1 cellular context compared by ENCODE assay signal in the genomic region with DNA sequence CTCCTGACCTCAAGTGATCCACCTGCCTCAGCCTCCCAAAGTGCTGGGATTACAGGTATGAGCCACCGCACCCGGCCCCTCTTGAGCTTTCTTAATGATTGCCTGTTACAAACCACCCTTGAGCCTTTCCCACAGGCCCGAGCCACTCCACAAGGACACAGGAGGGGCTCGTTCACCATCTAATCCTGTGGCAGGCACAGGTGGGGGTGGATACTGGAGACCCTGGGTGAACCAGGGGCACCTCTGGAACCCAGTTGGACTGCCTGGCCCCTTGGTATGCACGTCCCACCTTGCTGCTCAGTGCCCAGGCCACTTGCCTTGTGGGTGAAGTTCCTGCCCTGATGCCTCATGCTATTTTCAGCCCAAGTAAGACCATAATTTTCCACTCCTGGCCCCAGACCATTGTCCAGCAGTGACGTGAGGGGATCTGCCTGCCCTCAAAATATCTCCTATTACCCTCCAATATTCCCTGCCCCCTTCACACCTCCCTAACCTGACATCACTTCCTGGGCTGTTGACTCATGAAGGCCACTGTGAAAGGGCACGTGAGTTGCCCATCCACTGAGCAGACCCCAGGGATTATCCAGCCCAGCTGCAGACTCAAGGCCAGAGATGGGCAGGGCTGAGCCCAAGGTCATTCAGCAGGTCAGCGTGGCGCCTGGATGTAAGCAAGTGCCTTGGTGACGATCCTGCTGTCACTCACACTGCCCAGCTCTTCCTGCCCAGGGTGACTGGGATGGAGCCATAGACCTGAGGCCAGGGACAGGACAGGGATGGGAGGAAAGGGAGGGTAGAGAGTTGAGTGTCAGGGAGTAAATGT.
A peak's percentile ranks its signal among the peaks of the same experiment; 100 is the strongest.
TF ChIP-seq lines count a peak whose summit lies in the region.

No MANE protein-coding gene starts in this region.

TF ChIP-seq in HepG2, 621 proteins besides CTCF, POLR2A, EP300 and RAD21 (continued from another document and continues in another):
- TF ChIP-seq PAWR (CRISPR knock-in tag; IDR thresholded peaks at IDR 0.05; ENCODE audit: borderline replicate concordance) (no peak), ZNF253 (CRISPR knock-in tag; IDR thresholded peaks at IDR 0.05; ENCODE audit: borderline replicate concordance) (no peak), ZNF10 (CRISPR knock-in tag; IDR thresholded peaks at IDR 0.05; ENCODE audit: borderline replicate concordance, low read depth) (no peak), ZNF230 (CRISPR knock-in tag; IDR thresholded peaks at IDR 0.05) (no peak), BORCS8-MEF2B (CRISPR knock-in tag; IDR thresholded peaks at IDR 0.05) (peak; percentile 78), ZNF790 (CRISPR knock-in tag; IDR thresholded peaks at IDR 0.05; ENCODE audit: borderline replicate concordance) (no peak), ESRRA (CRISPR knock-in tag; IDR thresholded peaks at IDR 0.05; ENCODE audit: low read depth) (peak; percentile 94), NCOA1 (CRISPR knock-in tag; IDR thresholded peaks at IDR 0.05) (no peak), ZMYM3 (CRISPR knock-in tag; IDR thresholded peaks at IDR 0.05) (peak; percentile 62; the same call in 1 of the 2 replicates), SKI (IDR thresholded peaks at IDR 0.05; ENCODE audit: partially characterized antibody) (peak; percentile 15), SMC3 (IDR thresholded peaks at IDR 0.05; ENCODE audit: low read length) (no peak), ZNF260 (CRISPR knock-in tag; IDR thresholded peaks at IDR 0.05; ENCODE audit: borderline replicate concordance, low read depth) (no peak), MBNL3 (CRISPR knock-in tag; conservative IDR thresholded peaks at IDR 0.05) (no peak), ZFP36L1 (CRISPR knock-in tag; IDR thresholded peaks at IDR 0.05) (0 out of 2 replicates have a peak, but pooled peaks have one; percentile 59), SRSF4 (IDR thresholded peaks at IDR 0.05; ENCODE audit: low read depth, low read length, poor library complexity, severe bottlenecking) (no peak), KAT2B (IDR thresholded peaks at IDR 0.05; ENCODE audit: borderline replicate concordance, low read depth, low read length) (no peak), ZNF772 (CRISPR knock-in tag; IDR thresholded peaks at IDR 0.05) (no peak), CCDC6 (CRISPR knock-in tag; IDR thresholded peaks at IDR 0.05) (no peak), CHD4 (IDR thresholded peaks at IDR 0.05; ENCODE audit: borderline replicate concordance, low read length) (peak; percentile 20; the same call in 1 of the 2 replicates), ZNF451 (CRISPR knock-in tag; IDR thresholded peaks at IDR 0.05) (peak; percentile 84; the same call in 1 of the 2 replicates), ZFP37 (CRISPR knock-in tag; IDR thresholded peaks at IDR 0.05; ENCODE audit: borderline replicate concordance) (no peak), ZNF878 (CRISPR knock-in tag; IDR thresholded peaks at IDR 0.05) (peak; percentile 55; the same call in 1 of the 2 replicates), SMAD1 (CRISPR knock-in tag; IDR thresholded peaks at IDR 0.05; ENCODE audit: borderline replicate concordance, low read depth) (no peak), RFXAP (CRISPR knock-in tag; IDR thresholded peaks at IDR 0.05; ENCODE audit: borderline replicate concordance) (no peak), ZNF256 (CRISPR knock-in tag; conservative IDR thresholded peaks at IDR 0.05) (no peak), CREB1 (IDR thresholded peaks at IDR 0.05) (peak; percentile 83), CREB1 (CRISPR knock-in tag; IDR thresholded peaks at IDR 0.05) (peak; percentile 93), CBX5 (CRISPR knock-in tag; IDR thresholded peaks at IDR 0.05; ENCODE audit: borderline replicate concordance) (peak; percentile 17; the same call in 1 of the 2 replicates), JDP2 (CRISPR knock-in tag; IDR thresholded peaks at IDR 0.05; ENCODE audit: borderline replicate concordance) (no peak), EEA1 (CRISPR knock-in tag; IDR thresholded peaks at IDR 0.05; ENCODE audit: borderline replicate concordance) (no peak), ZNF30 (CRISPR knock-in tag; IDR thresholded peaks at IDR 0.05) (no peak)
- TF ChIP-seq, protein P1, sequence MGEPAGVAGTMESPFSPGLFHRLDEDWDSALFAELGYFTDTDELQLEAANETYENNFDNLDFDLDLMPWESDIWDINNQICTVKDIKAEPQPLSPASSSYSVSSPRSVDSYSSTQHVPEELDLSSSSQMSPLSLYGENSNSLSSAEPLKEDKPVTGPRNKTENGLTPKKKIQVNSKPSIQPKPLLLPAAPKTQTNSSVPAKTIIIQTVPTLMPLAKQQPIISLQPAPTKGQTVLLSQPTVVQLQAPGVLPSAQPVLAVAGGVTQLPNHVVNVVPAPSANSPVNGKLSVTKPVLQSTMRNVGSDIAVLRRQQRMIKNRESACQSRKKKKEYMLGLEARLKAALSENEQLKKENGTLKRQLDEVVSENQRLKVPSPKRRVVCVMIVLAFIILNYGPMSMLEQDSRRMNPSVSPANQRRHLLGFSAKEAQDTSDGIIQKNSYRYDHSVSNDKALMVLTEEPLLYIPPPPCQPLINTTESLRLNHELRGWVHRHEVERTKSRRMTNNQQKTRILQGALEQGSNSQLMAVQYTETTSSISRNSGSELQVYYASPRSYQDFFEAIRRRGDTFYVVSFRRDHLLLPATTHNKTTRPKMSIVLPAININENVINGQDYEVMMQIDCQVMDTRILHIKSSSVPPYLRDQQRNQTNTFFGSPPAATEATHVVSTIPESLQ (CRISPR knock-in tag; conservative IDR thresholded peaks at IDR 0.05) = no peak
- TF ChIP-seq, protein P2, sequence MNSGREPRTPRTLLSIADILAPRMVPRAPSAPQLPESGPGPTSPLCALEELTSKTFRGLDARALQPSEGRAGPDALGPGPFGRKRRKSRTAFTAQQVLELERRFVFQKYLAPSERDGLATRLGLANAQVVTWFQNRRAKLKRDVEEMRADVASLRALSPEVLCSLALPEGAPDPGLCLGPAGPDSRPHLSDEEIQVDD (CRISPR knock-in tag; IDR thresholded peaks at IDR 0.05; ENCODE audit: borderline replicate concordance) = no peak
- TF ChIP-seq, protein P3, sequence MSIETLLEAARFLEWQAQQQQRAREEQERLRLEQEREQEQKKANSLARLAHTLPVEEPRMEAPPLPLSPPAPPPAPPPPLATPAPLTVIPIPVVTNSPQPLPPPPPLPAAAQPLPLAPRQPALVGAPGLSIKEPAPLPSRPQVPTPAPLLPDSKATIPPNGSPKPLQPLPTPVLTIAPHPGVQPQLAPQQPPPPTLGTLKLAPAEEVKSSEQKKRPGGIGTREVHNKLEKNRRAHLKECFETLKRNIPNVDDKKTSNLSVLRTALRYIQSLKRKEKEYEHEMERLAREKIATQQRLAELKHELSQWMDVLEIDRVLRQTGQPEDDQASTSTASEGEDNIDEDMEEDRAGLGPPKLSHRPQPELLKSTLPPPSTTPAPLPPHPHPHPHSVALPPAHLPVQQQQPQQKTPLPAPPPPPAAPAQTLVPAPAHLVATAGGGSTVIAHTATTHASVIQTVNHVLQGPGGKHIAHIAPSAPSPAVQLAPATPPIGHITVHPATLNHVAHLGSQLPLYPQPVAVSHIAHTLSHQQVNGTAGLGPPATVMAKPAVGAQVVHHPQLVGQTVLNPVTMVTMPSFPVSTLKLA (IDR thresholded peaks at IDR 0.05) = peak; percentile 60
- TF ChIP-seq, protein P4, sequence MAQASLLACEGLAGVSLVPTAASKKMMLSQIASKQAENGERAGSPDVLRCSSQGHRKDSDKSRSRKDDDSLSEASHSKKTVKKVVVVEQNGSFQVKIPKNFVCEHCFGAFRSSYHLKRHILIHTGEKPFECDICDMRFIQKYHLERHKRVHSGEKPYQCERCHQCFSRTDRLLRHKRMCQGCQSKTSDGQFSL (CRISPR knock-in tag; IDR thresholded peaks at IDR 0.05) = no peak
- TF ChIP-seq, protein P5, sequence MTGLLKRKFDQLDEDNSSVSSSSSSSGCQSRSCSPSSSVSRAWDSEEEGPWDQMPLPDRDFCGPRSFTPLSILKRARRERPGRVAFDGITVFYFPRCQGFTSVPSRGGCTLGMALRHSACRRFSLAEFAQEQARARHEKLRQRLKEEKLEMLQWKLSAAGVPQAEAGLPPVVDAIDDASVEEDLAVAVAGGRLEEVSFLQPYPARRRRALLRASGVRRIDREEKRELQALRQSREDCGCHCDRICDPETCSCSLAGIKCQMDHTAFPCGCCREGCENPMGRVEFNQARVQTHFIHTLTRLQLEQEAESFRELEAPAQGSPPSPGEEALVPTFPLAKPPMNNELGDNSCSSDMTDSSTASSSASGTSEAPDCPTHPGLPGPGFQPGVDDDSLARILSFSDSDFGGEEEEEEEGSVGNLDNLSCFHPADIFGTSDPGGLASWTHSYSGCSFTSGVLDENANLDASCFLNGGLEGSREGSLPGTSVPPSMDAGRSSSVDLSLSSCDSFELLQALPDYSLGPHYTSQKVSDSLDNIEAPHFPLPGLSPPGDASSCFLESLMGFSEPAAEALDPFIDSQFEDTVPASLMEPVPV (CRISPR knock-in tag; IDR thresholded peaks at IDR 0.05) = no peak
- TF ChIP-seq, protein P6, sequence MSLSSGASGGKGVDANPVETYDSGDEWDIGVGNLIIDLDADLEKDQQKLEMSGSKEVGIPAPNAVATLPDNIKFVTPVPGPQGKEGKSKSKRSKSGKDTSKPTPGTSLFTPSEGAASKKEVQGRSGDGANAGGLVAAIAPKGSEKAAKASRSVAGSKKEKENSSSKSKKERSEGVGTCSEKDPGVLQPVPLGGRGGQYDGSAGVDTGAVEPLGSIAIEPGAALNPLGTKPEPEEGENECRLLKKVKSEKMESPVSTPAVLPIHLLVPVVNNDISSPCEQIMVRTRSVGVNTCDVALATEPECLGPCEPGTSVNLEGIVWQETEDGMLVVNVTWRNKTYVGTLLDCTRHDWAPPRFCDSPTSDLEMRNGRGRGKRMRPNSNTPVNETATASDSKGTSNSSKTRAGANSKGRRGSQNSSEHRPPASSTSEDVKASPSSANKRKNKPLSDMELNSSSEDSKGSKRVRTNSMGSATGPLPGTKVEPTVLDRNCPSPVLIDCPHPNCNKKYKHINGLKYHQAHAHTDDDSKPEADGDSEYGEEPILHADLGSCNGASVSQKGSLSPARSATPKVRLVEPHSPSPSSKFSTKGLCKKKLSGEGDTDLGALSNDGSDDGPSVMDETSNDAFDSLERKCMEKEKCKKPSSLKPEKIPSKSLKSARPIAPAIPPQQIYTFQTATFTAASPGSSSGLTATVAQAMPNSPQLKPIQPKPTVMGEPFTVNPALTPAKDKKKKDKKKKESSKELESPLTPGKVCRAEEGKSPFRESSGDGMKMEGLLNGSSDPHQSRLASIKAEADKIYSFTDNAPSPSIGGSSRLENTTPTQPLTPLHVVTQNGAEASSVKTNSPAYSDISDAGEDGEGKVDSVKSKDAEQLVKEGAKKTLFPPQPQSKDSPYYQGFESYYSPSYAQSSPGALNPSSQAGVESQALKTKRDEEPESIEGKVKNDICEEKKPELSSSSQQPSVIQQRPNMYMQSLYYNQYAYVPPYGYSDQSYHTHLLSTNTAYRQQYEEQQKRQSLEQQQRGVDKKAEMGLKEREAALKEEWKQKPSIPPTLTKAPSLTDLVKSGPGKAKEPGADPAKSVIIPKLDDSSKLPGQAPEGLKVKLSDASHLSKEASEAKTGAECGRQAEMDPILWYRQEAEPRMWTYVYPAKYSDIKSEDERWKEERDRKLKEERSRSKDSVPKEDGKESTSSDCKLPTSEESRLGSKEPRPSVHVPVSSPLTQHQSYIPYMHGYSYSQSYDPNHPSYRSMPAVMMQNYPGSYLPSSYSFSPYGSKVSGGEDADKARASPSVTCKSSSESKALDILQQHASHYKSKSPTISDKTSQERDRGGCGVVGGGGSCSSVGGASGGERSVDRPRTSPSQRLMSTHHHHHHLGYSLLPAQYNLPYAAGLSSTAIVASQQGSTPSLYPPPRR (CRISPR knock-in tag; IDR thresholded peaks at IDR 0.05; ENCODE audit: borderline replicate concordance) = peak; percentile 68; the same call in 1 of the 2 replicates
- TF ChIP-seq, protein P7, sequence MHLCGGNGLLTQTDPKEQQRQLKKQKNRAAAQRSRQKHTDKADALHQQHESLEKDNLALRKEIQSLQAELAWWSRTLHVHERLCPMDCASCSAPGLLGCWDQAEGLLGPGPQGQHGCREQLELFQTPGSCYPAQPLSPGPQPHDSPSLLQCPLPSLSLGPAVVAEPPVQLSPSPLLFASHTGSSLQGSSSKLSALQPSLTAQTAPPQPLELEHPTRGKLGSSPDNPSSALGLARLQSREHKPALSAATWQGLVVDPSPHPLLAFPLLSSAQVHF (CRISPR knock-in tag; IDR thresholded peaks at IDR 0.05) = no peak
- TF ChIP-seq, protein P8, sequence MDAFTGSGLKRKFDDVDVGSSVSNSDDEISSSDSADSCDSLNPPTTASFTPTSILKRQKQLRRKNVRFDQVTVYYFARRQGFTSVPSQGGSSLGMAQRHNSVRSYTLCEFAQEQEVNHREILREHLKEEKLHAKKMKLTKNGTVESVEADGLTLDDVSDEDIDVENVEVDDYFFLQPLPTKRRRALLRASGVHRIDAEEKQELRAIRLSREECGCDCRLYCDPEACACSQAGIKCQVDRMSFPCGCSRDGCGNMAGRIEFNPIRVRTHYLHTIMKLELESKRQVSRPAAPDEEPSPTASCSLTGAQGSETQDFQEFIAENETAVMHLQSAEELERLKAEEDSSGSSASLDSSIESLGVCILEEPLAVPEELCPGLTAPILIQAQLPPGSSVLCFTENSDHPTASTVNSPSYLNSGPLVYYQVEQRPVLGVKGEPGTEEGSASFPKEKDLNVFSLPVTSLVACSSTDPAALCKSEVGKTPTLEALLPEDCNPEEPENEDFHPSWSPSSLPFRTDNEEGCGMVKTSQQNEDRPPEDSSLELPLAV (CRISPR knock-in tag; conservative IDR thresholded peaks at IDR 0.05; ENCODE audit: low read depth) = no peak
- TF ChIP-seq, protein P9, sequence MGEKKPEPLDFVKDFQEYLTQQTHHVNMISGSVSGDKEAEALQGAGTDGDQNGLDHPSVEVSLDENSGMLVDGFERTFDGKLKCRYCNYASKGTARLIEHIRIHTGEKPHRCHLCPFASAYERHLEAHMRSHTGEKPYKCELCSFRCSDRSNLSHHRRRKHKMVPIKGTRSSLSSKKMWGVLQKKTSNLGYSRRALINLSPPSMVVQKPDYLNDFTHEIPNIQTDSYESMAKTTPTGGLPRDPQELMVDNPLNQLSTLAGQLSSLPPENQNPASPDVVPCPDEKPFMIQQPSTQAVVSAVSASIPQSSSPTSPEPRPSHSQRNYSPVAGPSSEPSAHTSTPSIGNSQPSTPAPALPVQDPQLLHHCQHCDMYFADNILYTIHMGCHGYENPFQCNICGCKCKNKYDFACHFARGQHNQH (CRISPR knock-in tag; IDR thresholded peaks at IDR 0.05) = no peak
- TF ChIP-seq, protein P10, sequence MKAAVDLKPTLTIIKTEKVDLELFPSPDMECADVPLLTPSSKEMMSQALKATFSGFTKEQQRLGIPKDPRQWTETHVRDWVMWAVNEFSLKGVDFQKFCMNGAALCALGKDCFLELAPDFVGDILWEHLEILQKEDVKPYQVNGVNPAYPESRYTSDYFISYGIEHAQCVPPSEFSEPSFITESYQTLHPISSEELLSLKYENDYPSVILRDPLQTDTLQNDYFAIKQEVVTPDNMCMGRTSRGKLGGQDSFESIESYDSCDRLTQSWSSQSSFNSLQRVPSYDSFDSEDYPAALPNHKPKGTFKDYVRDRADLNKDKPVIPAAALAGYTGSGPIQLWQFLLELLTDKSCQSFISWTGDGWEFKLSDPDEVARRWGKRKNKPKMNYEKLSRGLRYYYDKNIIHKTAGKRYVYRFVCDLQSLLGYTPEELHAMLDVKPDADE (CRISPR knock-in tag; IDR thresholded peaks at IDR 0.05) = no peak
